ENCODE assay signal across 1 cellular context in the genomic region with DNA sequence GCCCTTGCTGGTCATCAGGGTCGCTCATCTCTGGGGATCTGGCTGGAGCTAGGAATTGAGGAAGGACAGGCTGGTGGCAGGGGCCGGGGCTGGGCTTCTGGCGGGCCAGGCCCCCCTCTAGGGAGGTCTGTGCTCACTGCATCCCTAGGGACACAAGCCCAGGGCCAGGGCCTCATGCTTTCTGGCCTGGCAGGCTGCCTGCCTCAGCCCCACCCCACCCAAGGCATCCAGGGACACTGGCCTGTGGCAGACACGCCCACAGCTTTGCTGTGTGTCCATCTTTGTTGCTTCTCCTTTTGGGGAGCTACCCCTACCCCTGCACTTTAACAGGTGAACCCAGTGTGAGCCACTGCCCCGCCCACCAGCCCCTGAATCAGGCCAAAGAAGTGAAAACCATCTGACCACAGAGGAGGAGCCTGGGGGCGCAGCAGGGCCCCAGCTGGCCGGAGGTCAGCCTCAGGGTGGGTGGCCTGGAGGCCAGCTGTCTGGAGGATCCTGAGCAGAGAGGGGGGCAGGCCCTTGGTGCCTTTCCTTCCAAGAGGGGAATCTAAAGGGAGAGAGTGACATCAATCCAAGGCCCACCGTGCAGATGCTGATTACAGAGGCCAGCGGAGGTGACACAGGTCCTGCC.
TF ChIP-seq lines count a peak whose summit lies in the region.

No MANE protein-coding gene starts in this region.

TF ChIP-seq in IMR-90, 13 proteins besides CTCF, POLR2A, EP300 and RAD21:
- TF ChIP-seq MAZ (IDR thresholded peaks at IDR 0.05; ENCODE audit: borderline replicate concordance, low read depth, low read length) (no peak), FOS (IDR thresholded peaks at IDR 0.05; ENCODE audit: low read depth, low read length) (no peak), MXI1 (IDR thresholded peaks at IDR 0.05; ENCODE audit: borderline replicate concordance, low read depth, low read length) (no peak), RFX5 (IDR thresholded peaks at IDR 0.05; ENCODE audit: low read depth, low read length) (no peak), NFE2L2 (IDR thresholded peaks at IDR 0.05; ENCODE audit: low read depth, low read length) (no peak), RCOR1 (IDR thresholded peaks at IDR 0.05; ENCODE audit: insufficient replicate concordance, low read length) (no peak), SMC3 (IDR thresholded peaks at IDR 0.05; ENCODE audit: low read depth, low read length) (no peak), CHD1 (IDR thresholded peaks at IDR 0.05; ENCODE audit: low read depth, low read length) (no peak), CEBPB (IDR thresholded peaks at IDR 0.05; ENCODE audit: low read depth, low read length) (no peak), BHLHE40 (IDR thresholded peaks at IDR 0.05; ENCODE audit: low read depth, low read length) (no peak)
- TF ChIP-seq, protein P1, sequence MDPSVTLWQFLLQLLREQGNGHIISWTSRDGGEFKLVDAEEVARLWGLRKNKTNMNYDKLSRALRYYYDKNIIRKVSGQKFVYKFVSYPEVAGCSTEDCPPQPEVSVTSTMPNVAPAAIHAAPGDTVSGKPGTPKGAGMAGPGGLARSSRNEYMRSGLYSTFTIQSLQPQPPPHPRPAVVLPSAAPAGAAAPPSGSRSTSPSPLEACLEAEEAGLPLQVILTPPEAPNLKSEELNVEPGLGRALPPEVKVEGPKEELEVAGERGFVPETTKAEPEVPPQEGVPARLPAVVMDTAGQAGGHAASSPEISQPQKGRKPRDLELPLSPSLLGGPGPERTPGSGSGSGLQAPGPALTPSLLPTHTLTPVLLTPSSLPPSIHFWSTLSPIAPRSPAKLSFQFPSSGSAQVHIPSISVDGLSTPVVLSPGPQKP (IDR thresholded peaks at IDR 0.05; ENCODE audit: borderline replicate concordance, low read depth, low read length), result no peak
